In genomic region chr2:226447896-226448295, GRCh38 we compare ENCODE assay signal across 16 cellular contexts.
DNase-seq lines count a peak whose midpoint lies in the region; TF ChIP-seq lines count a peak whose summit lies in the region.
"Had no signal": no experiment of that assay in that cellular context is flagged by ENCODE, and none has a peak within 500 bp of the region (broad histone marks: within the 10 kb centered on the region; RNA-seq: fewer than 3 reads in every experiment).

No MANE protein-coding gene starts in this region.

- intact Hi-C loops in mammary epithelial cell (cut with micrococcal nuclease) = loop anchor here (1.0 to 5.0 kb wide), 4 partner anchors 22 to 347 kb away; no protein-coding TSS in a partner anchor

- no peak for TF ChIP-seq EP300 in Ishikawa (IDR thresholded peaks at IDR 0.05; ENCODE audit: borderline replicate concordance)

- no peak for TF ChIP-seq RAD21 in Ishikawa (IDR thresholded peaks at IDR 0.05; ENCODE audit: low read depth)

- no peak overlapping the region for H3K9ac ChIP-seq in mammary epithelial cell (ENCODE audit: insufficient read depth, low read length)
- H3K9ac ChIP-seq: parathyroid adenoma had no signal

- no peak overlapping the region for H2AFZ ChIP-seq in ACC112 (ENCODE audit: low read length, unreplicated experiment)
- H2AFZ ChIP-seq in mammary epithelial cell (ENCODE audit: low read depth, low read length) = no peak overlapping the region
- H2AFZ ChIP-seq: parathyroid adenoma had no signal

- dilution Hi-C loops in mammary epithelial cell (cut with HindIII; ENCODE audit: low sequenced_read_pairs) = no loop called here

- no TSS peak for BruUV-seq in mammary epithelial cell (replicated peaks; lab: Mats Ljungman, UMichigan)

- peak overlapping the region; percentile 39 for H3K4me2 ChIP-seq in mammary epithelial cell (ENCODE audit: insufficient read depth, low read depth, low read length)

- H3K79me2 ChIP-seq in ACC112 (ENCODE audit: control insufficient read depth, insufficient read depth, low read length, unreplicated experiment) (no peaks in the 10 kb centered on the region), mammary epithelial cell (ENCODE audit: insufficient read depth, low read length) (no peaks in the 10 kb centered on the region)
- H3K79me2 ChIP-seq: parathyroid adenoma had no signal

- H4K20me1 ChIP-seq in mammary epithelial cell (ENCODE audit: insufficient read depth, low read length) = no peaks in the 10 kb centered on the region

- 0% methylated on average over 1 of the region's 1 CpG for WGBS in mammary epithelial cell (ENCODE audit: low coverage, missing lambda C conversion rate)

- DNase-seq in mammary epithelial cell (peak; percentile 93), kidney tubule cell (ENCODE audit: low spot score) (peak; percentile 93), DMS 273 treated with DMSO at 0.1 percent for 48 hours (lab: John Stamatoyannopoulos, UW) (no peak), DMS114 treated with DMSO at 0.1 percent for 48 hours (lab: John Stamatoyannopoulos, UW; ENCODE audit: unreplicated experiment) (no peak), DMS79 (lab: John Stamatoyannopoulos, UW) (no peak), NOMO-1 (lab: John Stamatoyannopoulos, UW; ENCODE audit: unreplicated experiment in 2 of 2) (no peak)
- DNase-seq: activated CD4-positive, alpha-beta T cell treated with anti-CD3 and anti-CD28 coated beads, Interleukin-2, amount 50 U/mL, for 48 hours; amniotic stem cell; DMS79 treated with DMSO at 0.1 percent for 48 hours; NCI-H1417; NCI-H446; Peyer's patch had no signal

- H3K4me3 ChIP-seq in ACC112 (ENCODE audit: low read depth, low read length) (no peak overlapping the region), mammary epithelial cell (replicated peaks in 1 of 3; ENCODE audit: insufficient read depth in 1 of 3, low read depth in 2 of 3, low read length in 3 of 3) (no peak overlapping the region)
- H3K4me3 ChIP-seq: Peyer's patch, thoracic aorta had no signal

- TF ChIP-seq CTCF in mammary epithelial cell (conservative IDR thresholded peaks at IDR 0.05 in 1 of 2, IDR thresholded peaks at IDR 0.05 in 1 of 2; ENCODE audit: extremely low read depth in 1 of 2, insufficient read depth in 1 of 2, low read depth in 1 of 2, low read length in 2 of 2) = no peak

- peak overlapping the region; percentile 75 for H3K27ac ChIP-seq in ACC112 (ENCODE audit: low read depth, low read length)
- peak overlapping the region; percentile 75 for H3K27ac ChIP-seq in mammary epithelial cell (ENCODE audit: insufficient read depth, low read depth, low read length)
- H3K27ac ChIP-seq: parathyroid adenoma, thoracic aorta had no signal

- H3K36me3 ChIP-seq in ACC112 (ENCODE audit: insufficient read depth, low read length) (peaks cover 4% of the 10 kb centered on the region; the same call in 1 of the 2 replicates), mammary epithelial cell (ENCODE audit: insufficient read depth, low read length) (no peaks in the 10 kb centered on the region)
- H3K36me3 ChIP-seq: Peyer's patch, thoracic aorta had no signal

- peaks cover 11% of the 10 kb centered on the region for H3K9me3 ChIP-seq in mammary epithelial cell (replicated peaks; ENCODE audit: insufficient read depth, low read length)
- H3K9me3 ChIP-seq: Peyer's patch, thoracic aorta had no signal

- in situ Hi-C loops in mammary epithelial cell (cut with MboI; ENCODE audit: low sequenced_read_pairs in 2 of 2) = no loop called here

- CTCF ChIA-PET in mammary epithelial cell (lab: Charles Lee; ENCODE audit: low non-redundant PET) = interaction anchor here (0.7 kb wide), 2 partner anchors 13 to 369 kb away, joined by 3 read pairs; no protein-coding TSS in a partner anchor

- peaks cover 36% of the 10 kb centered on the region for H3K4me1 ChIP-seq in ACC112 (ENCODE audit: control insufficient read depth, insufficient read depth, low read length, unreplicated experiment)
- H3K4me1 ChIP-seq in mammary epithelial cell (ENCODE audit: insufficient read depth, low read length) = peaks cover 17% of the 10 kb centered on the region
- H3K4me1 ChIP-seq: parathyroid adenoma had no signal

- H3K27me3 ChIP-seq in ACC112 (ENCODE audit: insufficient read depth, low read length) (no peaks in the 10 kb centered on the region), mammary epithelial cell (ENCODE audit: insufficient read depth, low read length) (no peaks in the 10 kb centered on the region)
- H3K27me3 ChIP-seq: Peyer's patch had no signal

TF ChIP-seq in Ishikawa, 13 proteins besides CTCF, POLR2A, EP300 and RAD21:
- TF ChIP-seq YY1 (IDR thresholded peaks at IDR 0.05; ENCODE audit: low read depth) (no peak), TEAD4 (IDR thresholded peaks at IDR 0.05) (peak; percentile 48; the same call in 1 of the 2 replicates)
- TF ChIP-seq, protein P1, sequence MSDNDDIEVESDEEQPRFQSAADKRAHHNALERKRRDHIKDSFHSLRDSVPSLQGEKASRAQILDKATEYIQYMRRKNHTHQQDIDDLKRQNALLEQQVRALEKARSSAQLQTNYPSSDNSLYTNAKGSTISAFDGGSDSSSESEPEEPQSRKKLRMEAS (IDR thresholded peaks at IDR 0.05) = no peak

Comparison
In these comparisons a context has a peak if more than half of its experiments do, and no peak if none do; other contexts are left out.
1. DNase-seq: peak in mammary epithelial cell (single experiment) and kidney tubule cell (single experiment); none in DMS 273 treated with DMSO at 0.1 percent for 48 hours (single experiment), DMS114 treated with DMSO at 0.1 percent for 48 hours (single experiment), DMS79 (single experiment) and NOMO-1 (0 of 2).